In the genomic region with DNA sequence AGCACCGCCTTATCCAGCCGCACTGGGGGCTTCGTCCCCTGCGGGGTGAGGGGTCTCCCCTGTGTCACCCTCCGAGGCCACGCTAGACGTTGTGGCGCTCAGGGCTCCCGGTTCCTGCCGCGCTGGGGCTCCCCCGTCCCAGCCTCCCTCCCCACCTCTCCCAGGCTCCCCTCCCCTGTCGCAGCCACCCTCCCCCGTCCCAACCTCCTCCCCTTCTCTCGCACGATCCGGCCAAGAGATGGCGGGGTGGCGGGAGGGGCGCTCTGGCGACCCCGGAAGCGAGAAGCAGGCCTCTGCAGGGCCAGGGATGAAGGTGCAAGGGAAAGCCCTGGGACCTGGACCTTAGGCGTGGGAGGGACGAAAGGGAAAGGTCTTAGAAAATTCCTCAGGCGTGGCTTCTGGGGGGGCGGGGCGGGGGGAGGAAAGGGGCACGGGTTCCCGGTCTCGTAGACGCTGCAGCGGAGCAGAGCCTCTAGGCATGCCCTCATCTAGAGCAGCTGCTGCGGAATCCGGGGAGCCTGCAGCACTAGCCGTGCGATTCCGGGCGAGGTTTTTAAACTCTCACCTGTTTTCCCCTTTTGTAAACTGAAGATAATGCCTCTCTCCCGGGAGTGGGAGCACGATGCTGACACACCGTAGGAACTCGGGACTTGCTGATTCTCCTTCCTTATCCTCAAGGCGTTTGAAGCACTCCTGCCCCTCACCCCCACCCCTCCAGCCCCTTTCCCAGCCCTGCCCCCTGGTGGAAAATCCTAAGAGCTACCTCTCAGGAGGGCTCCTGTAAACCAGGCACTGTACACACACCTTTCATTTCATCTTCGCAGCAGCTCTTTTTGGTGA, we compare ENCODE assay signal across 8 cellular contexts. TPM values are rescaled to one million over a fixed set of nuclear protein-coding genes. Genes with fewer than 3 reads are reported as not detected.
A peak's percentile ranks its signal among the peaks of the same experiment; 100 is the strongest.
DNase-seq lines count a peak whose midpoint lies in the region; ATAC-seq and TF ChIP-seq lines count a peak whose summit lies in the region.

No MANE protein-coding gene starts in this region.

- POLR2A ChIA-PET in activated B cell treated with CpG ODN at 0.5 μM for 24 hours (lab: Charles Lee), result interaction anchor here (0.6 to 0.9 kb wide), 3 partner anchors 22 to 769 kb away, joined by 3 read pairs; no protein-coding TSS in a partner anchor

- TF ChIP-seq EP300 in suprapubic skin (IDR thresholded peaks at IDR 0.05), result no peak

- CTCF ChIA-PET in activated B cell treated with CpG ODN at 0.5 μM for 24 hours (lab: Charles Lee), result interaction anchor here (1.0 to 5.2 kb wide), 4 partner anchors 20 to 749 kb away, joined by 3 to 30 read pairs (median 6); no protein-coding TSS in a partner anchor

- intact Hi-C loops in activated B cell treated with CpG ODN at 0.5 μM for 24 hours (cut with micrococcal nuclease), result loop anchor here (1.0 to 2.0 kb wide), 4 partner anchors 15 to 747 kb away; no protein-coding TSS in a partner anchor

- TF ChIP-seq CTCF in NB4 (IDR thresholded peaks at IDR 0.05; ENCODE audit: low read depth, low read length), result peak; percentile 58
- no peak for TF ChIP-seq CTCF in activated B cell treated with CpG ODN at 0.5 μM for 24 hours (IDR thresholded peaks at IDR 0.05)
- no peak for TF ChIP-seq CTCF in mesothelial cell of epicardium (IDR thresholded peaks at IDR 0.05; ENCODE audit: unreplicated experiment)
- peak in 1 of 2 donors; percentile 37 for TF ChIP-seq CTCF in suprapubic skin (IDR thresholded peaks at IDR 0.05)

- 4% methylated on average over 26 of the region's 45 CpGs for WGBS in suprapubic skin

- H3K27me3 ChIP-seq in suprapubic skin, result no peaks in the 10 kb centered on the region

- H3K4me3 Mint-ChIP-seq in activated B cell treated with CpG ODN at 0.5 μM for 24 hours, result peak overlapping the region; percentile 79
- peak overlapping the region; percentile 66 for H3K4me3 Mint-ChIP-seq in mesothelial cell of epicardium

- H3K27me3 Mint-ChIP-seq in activated B cell treated with CpG ODN at 0.5 μM for 24 hours, result peaks cover 48% of the 10 kb centered on the region
- H3K27me3 Mint-ChIP-seq in mesothelial cell of epicardium (ENCODE audit: low read depth), result peaks cover 66% of the 10 kb centered on the region

- H3K36me3 ChIP-seq in suprapubic skin, result no peaks in the 10 kb centered on the region

- H3K4me1 Mint-ChIP-seq in activated B cell treated with CpG ODN at 0.5 μM for 24 hours (peaks cover 26% of the 10 kb centered on the region), mesothelial cell of epicardium (peaks cover 34% of the 10 kb centered on the region)

- H3K36me3 Mint-ChIP-seq in activated B cell treated with CpG ODN at 0.5 μM for 24 hours (ENCODE audit: low read depth) (no peaks in the 10 kb centered on the region), mesothelial cell of epicardium (no peaks in the 10 kb centered on the region)

- H3K9me3 Mint-ChIP-seq in activated B cell treated with CpG ODN at 0.5 μM for 24 hours (no peaks in the 10 kb centered on the region), mesothelial cell of epicardium (no peaks in the 10 kb centered on the region)

- DNase-seq in ELF-1 (ENCODE audit: low read depth, low spot score), result peak; percentile 60
- peak; percentile 86 for DNase-seq in NB4 (ENCODE audit: low read depth)
- peak; percentile 48 for DNase-seq in activated B cell treated with CpG ODN at 0.5 μM for 24 hours
- peak; percentile 25 for DNase-seq in effector CD4-positive, alpha-beta T cell
- no peak for DNase-seq in mesothelial cell of epicardium (ENCODE audit: low spot score in 2 of 2, unreplicated experiment in 2 of 2)
- no peak for DNase-seq in suprapubic skin (ENCODE audit: low spot score in 2 of 2)
- no peak for DNase-seq in HPDE6-E6E7 (ENCODE audit: extremely low spot score)

- ATAC-seq in GM21786 (IDR thresholded peaks at IDR 0.05; ENCODE audit: unreplicated experiment), result peak; percentile 36
- peak; percentile 56 for ATAC-seq in activated B cell treated with CpG ODN at 0.5 μM for 24 hours (ENCODE audit: low read depth)

- TF ChIP-seq POLR2A in NB4 (IDR thresholded peaks at IDR 0.05; ENCODE audit: extremely low read depth, insufficient read length) (peak; percentile 26), suprapubic skin (IDR thresholded peaks at IDR 0.05) (no peak)

- peak overlapping the region; percentile 77 for H3K27ac ChIP-seq in suprapubic skin

- no peaks in the 10 kb centered on the region for H3K9me3 ChIP-seq in suprapubic skin

- H3K27ac Mint-ChIP-seq in activated B cell treated with CpG ODN at 0.5 μM for 24 hours (no peak overlapping the region), mesothelial cell of epicardium (no peak overlapping the region)

- H3K4me3 ChIP-seq in NB4 (ENCODE audit: low read depth, low read length), result peak overlapping the region; percentile 72
- H3K4me3 ChIP-seq in suprapubic skin, result peak overlapping the region; percentile 65

- peaks cover 48% of the 10 kb centered on the region for H3K4me1 ChIP-seq in suprapubic skin

RNA-seq across cellular contexts. Expression of gene KCNJ5, which starts 14.4 kb away (rescaled TPM):
- total RNA-seq in activated B cell treated with CpG ODN at 0.5 μM for 24 hours (not detected in 2 replicates), mesothelial cell of epicardium (0.09 to 0.23 TPM (median 0.11 TPM) in 3 replicates), suprapubic skin (under 1 TPM in 2 of 4 donors, not detected in 2; 0.26 to 0.36 TPM)

RNA-seq across cellular contexts. Expression of gene TP53AIP1, which starts 37.1 kb away (rescaled TPM):
- not detected in 2 replicates for total RNA-seq in activated B cell treated with CpG ODN at 0.5 μM for 24 hours
- total RNA-seq in mesothelial cell of epicardium, result 0.45 to 0.68 TPM (median 0.47 TPM) in 3 replicates
- 10 to 100 TPM; 19.2 to 32.9 (median 21.0) TPM for total RNA-seq in suprapubic skin

RNA-seq across cellular contexts. Expression of gene KCNJ1, which starts 38.5 kb away (rescaled TPM):
- total RNA-seq in activated B cell treated with CpG ODN at 0.5 μM for 24 hours (0.20 TPM in 1 of 2 replicates, not detected in the other), mesothelial cell of epicardium (not detected in 3 replicates), suprapubic skin (1 to 10 TPM in 1 of 4 donors, under 1 TPM in 1, not detected in 2; 0.18 to 3.0 TPM)

Comparison
In these comparisons a context has a peak if more than half of its experiments do, and no peak if none do; other contexts are left out.
1. DNase-seq: peak in ELF-1 (single experiment), NB4 (single experiment), activated B cell treated with CpG ODN at 0.5 μM for 24 hours (single experiment) and effector CD4-positive, alpha-beta T cell (single experiment); none in mesothelial cell of epicardium (0 of 2), suprapubic skin (0 of 2) and HPDE6-E6E7 (single experiment).
2. RNA of gene TP53AIP1, which starts 37.1 kb away (total RNA-seq): 19.2 to 32.9 TPM in suprapubic skin; 0.45 to 0.68 TPM in mesothelial cell of epicardium and not detected in activated B cell treated with CpG ODN at 0.5 μM for 24 hours; every median in the first group is over 10 times any median in the second.